Comparison of ENCODE assay signal across 9 cellular contexts in the genomic region with DNA sequence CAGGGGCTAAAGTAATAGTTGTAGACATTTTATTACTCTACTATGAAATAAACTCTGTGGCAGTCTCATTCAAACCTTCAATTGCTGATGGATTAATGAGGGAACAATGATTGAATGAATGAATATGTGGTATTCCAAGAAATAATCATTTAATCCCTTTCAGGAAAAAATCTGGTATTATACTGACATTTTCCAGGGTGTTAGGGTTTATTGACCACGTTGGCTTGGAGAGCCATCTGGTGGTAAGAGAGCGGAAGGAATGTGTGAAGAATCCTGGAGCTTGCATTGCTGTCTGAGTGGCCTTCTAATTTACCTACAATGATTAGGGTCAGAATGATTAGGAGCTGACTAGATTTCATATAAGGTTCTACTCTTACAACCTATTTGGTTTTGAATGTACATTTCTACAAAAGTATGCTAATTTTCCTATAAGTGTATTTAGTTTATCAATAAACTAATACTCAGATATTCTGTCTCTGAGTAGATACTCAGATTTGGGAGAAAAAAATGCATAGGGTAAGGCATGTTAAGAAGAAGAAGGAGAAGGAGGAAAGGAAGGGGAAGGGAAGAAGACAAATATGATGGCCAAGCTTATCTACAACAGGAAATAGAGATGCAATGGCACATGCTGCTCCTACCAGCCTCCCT.
DNase-seq lines count a peak whose midpoint lies in the region; ATAC-seq and TF ChIP-seq lines count a peak whose summit lies in the region.
"Had no signal": no experiment of that assay in that cellular context is flagged by ENCODE, and none has a peak within 500 bp of the region (broad histone marks: within the 10 kb centered on the region; RNA-seq: fewer than 3 reads in every experiment).

No MANE protein-coding gene starts in this region.

- no peak overlapping the region for H3K4me3 Mint-ChIP-seq in activated T-cell treated with anti-CD3 and anti-CD28 coated beads, Interleukin-2, amount 50 U/mL, for 24 hours
- H3K4me3 Mint-ChIP-seq: naive B cell had no signal

- DNase-seq in AG04449 (ENCODE audit: low read depth, low spot score): no peak
- DNase-seq in GM23248: peak; percentile 68
- no peak for DNase-seq in RWPE2 (ENCODE audit: low spot score)
- DNase-seq in hepatocyte (ENCODE audit: low spot score): peak; percentile 55
- no peak for DNase-seq in activated naive CD4-positive, alpha-beta T cell treated with Interleukin-2 at 50 U/mL for 16 hours
- DNase-seq in activated T-cell treated with anti-CD3 and anti-CD28 coated beads, Interleukin-2, amount 50 U/mL, for 24 hours: no peak
- DNase-seq: naive B cell had no signal

- H3K4me1 Mint-ChIP-seq in activated T-cell treated with anti-CD3 and anti-CD28 coated beads, Interleukin-2, amount 50 U/mL, for 24 hours (ENCODE audit: low read depth): no peaks in the 10 kb centered on the region
- H3K4me1 Mint-ChIP-seq: naive B cell had no signal

- H3K27me3 ChIP-seq in GM23248 (replicated peaks; ENCODE audit: insufficient read depth) (no peaks in the 10 kb centered on the region), RWPE2 (ENCODE audit: insufficient read depth, poor library complexity, severe bottlenecking) (no peaks in the 10 kb centered on the region), hepatocyte (no peaks in the 10 kb centered on the region)

- H3K4me2 ChIP-seq in GM23248 (ENCODE audit: unreplicated experiment) (no peak overlapping the region), hepatocyte (no peak overlapping the region)

- H3K27ac Mint-ChIP-seq in activated T-cell treated with anti-CD3 and anti-CD28 coated beads, Interleukin-2, amount 50 U/mL, for 24 hours: no peak overlapping the region
- H3K27ac Mint-ChIP-seq: naive B cell had no signal

- H4K20me1 ChIP-seq in GM23248 (ENCODE audit: insufficient read depth): no peaks in the 10 kb centered on the region
- no peaks in the 10 kb centered on the region for H4K20me1 ChIP-seq in hepatocyte (ENCODE audit: insufficient read depth, poor library complexity, severe bottlenecking)

- H3K4me3 ChIP-seq in AG04449 (ENCODE audit: low read depth, low read length) (no peak overlapping the region), GM23248 (no peak overlapping the region), RWPE2 (ENCODE audit: severe bottlenecking) (no peak overlapping the region), hepatocyte (no peak overlapping the region)

- H3K9me2 ChIP-seq in GM23248 (ENCODE audit: insufficient read depth): no peaks in the 10 kb centered on the region
- no peaks in the 10 kb centered on the region for H3K9me2 ChIP-seq in hepatocyte (replicated peaks; ENCODE audit: insufficient read depth)

- H3K9me3 ChIP-seq in GM23248 (ENCODE audit: low read depth) (no peaks in the 10 kb centered on the region), RWPE2 (ENCODE audit: severe bottlenecking) (no peaks in the 10 kb centered on the region), hepatocyte (ENCODE audit: low read depth) (no peaks in the 10 kb centered on the region)

- H3K79me2 ChIP-seq in GM23248 (ENCODE audit: insufficient read depth) (no peaks in the 10 kb centered on the region), hepatocyte (no peaks in the 10 kb centered on the region)

- H3K27me3 Mint-ChIP-seq in activated T-cell treated with anti-CD3 and anti-CD28 coated beads, Interleukin-2, amount 50 U/mL, for 24 hours: no peaks in the 10 kb centered on the region
- H3K27me3 Mint-ChIP-seq: naive B cell had no signal

- in situ Hi-C loops in GM23248 (cut with MboI): no loop called here

- H3K36me3 Mint-ChIP-seq in activated T-cell treated with anti-CD3 and anti-CD28 coated beads, Interleukin-2, amount 50 U/mL, for 24 hours (ENCODE audit: low read depth): no peaks in the 10 kb centered on the region
- H3K36me3 Mint-ChIP-seq: naive B cell had no signal

- CTCF ChIA-PET in AG04449 (lab: Yijun Ruan, JAX): interaction anchor here (1.1 to 1.8 kb wide), 5 partner anchors 8 to 1725 kb away, joined by 3 to 5 read pairs (median 4); no protein-coding TSS in a partner anchor

- POLR2A ChIA-PET in AG04449 (lab: Yijun Ruan, JAX): no interaction called here

- TF ChIP-seq CTCF in AG04449 (IDR thresholded peaks at IDR 0.05; ENCODE audit: insufficient read depth, low read length, missing control alignments) (peak; percentile 43), RWPE2 (IDR thresholded peaks at IDR 0.05; ENCODE audit: poor library complexity, severe bottlenecking) (peak; percentile 76), hepatocyte (IDR thresholded peaks at IDR 0.05; ENCODE audit: poor library complexity) (peak; percentile 70)

- H3K9ac ChIP-seq in GM23248: no peak overlapping the region

- peaks cover 8% of the 10 kb centered on the region; the same call in 1 of the 2 replicates for H3K4me1 ChIP-seq in GM23248 (ENCODE audit: insufficient read depth)
- no peaks in the 10 kb centered on the region for H3K4me1 ChIP-seq in RWPE2 (ENCODE audit: insufficient read depth, poor library complexity, severe bottlenecking)
- no peaks in the 10 kb centered on the region for H3K4me1 ChIP-seq in hepatocyte (ENCODE audit: insufficient read depth)

- no peaks in the 10 kb centered on the region for H3F3A ChIP-seq in GM23248 (ENCODE audit: insufficient read depth)

- H2AFZ ChIP-seq in GM23248 (no peak overlapping the region), hepatocyte (no peak overlapping the region)

- 29 to 33% methylated on average over 2 of the region's 2 CpGs for WGBS in GM23248 (ENCODE audit: low coverage in 1 of 2, low lambda C conversion rate in 2 of 2, missing lambda C conversion rate in 2 of 2), 2 experiments
- 4% methylated on average over 2 of the region's 2 CpGs for WGBS in hepatocyte (ENCODE audit: low lambda C conversion rate, missing lambda C conversion rate)

- no peak overlapping the region for H3K27ac ChIP-seq in GM23248
- no peak overlapping the region for H3K27ac ChIP-seq in RWPE2 (ENCODE audit: poor library complexity, severe bottlenecking)
- no peak overlapping the region for H3K27ac ChIP-seq in hepatocyte

- H3K36me3 ChIP-seq in GM23248 (ENCODE audit: low read depth): no peaks in the 10 kb centered on the region
- no peaks in the 10 kb centered on the region for H3K36me3 ChIP-seq in RWPE2 (ENCODE audit: low read depth)
- H3K36me3 ChIP-seq in hepatocyte (replicated peaks; ENCODE audit: insufficient read depth, low read depth): no peaks in the 10 kb centered on the region

- H3K9me3 Mint-ChIP-seq in activated T-cell treated with anti-CD3 and anti-CD28 coated beads, Interleukin-2, amount 50 U/mL, for 24 hours: no peaks in the 10 kb centered on the region
- H3K9me3 Mint-ChIP-seq: naive B cell had no signal

- ATAC-seq in RWPE2 (ENCODE audit: low read depth): peak; percentile 68
- no peak for ATAC-seq in GM18511 (IDR thresholded peaks at IDR 0.05; ENCODE audit: unreplicated experiment)
- ATAC-seq in HG03045 (IDR thresholded peaks at IDR 0.05; ENCODE audit: unreplicated experiment): no peak

Comparison
In these comparisons a context has a peak if more than half of its experiments do, and no peak if none do; other contexts are left out.
1. DNase-seq: peak in GM23248 (single experiment) and hepatocyte (single experiment); none in AG04449 (single experiment), RWPE2 (single experiment), activated naive CD4-positive, alpha-beta T cell treated with Interleukin-2 at 50 U/mL for 16 hours (single experiment) and activated T-cell treated with anti-CD3 and anti-CD28 coated beads, Interleukin-2, amount 50 U/mL, for 24 hours (single experiment).
2. Peak in every context shown above with its lines, with median percentiles within 50 percentile points of each other: CTCF ChIP-seq.